Comparison of ENCODE assay signal across 8 cellular contexts in genomic region chr18:2978626-2979025, GRCh38. TPM values are rescaled to one million over a fixed set of nuclear protein-coding genes. Genes with fewer than 3 reads are reported as not detected.
DNase-seq lines count a peak whose midpoint lies in the region; ATAC-seq and TF ChIP-seq lines count a peak whose summit lies in the region.

No MANE protein-coding gene starts in this region.

- TF ChIP-seq CTCF in fibroblast of mammary gland (conservative IDR thresholded peaks at IDR 0.05; ENCODE audit: control insufficient read depth, insufficient read depth, low read depth, low read length): no peak

- intact Hi-C loops in activated naive CD4-positive, alpha-beta T cell treated with anti-CD3 and anti-CD28 coated beads for 36 hours (cut with micrococcal nuclease): no loop called here

- H3K27me3 Mint-ChIP-seq in activated naive CD4-positive, alpha-beta T cell treated with anti-CD3 and anti-CD28 coated beads for 36 hours (ENCODE audit: low read depth): no peaks in the 10 kb centered on the region

- no peaks in the 10 kb centered on the region for H3K9me3 Mint-ChIP-seq in activated naive CD4-positive, alpha-beta T cell treated with anti-CD3 and anti-CD28 coated beads for 36 hours

- H3K36me3 Mint-ChIP-seq in activated naive CD4-positive, alpha-beta T cell treated with anti-CD3 and anti-CD28 coated beads for 36 hours (ENCODE audit: low read depth): peaks cover 2% of the 10 kb centered on the region

- no peaks in the 10 kb centered on the region for H3K36me3 ChIP-seq in H7 (replicated peaks; ENCODE audit: control insufficient read depth, insufficient read depth, low read length)

- H3K4me3 ChIP-seq in fibroblast of mammary gland (ENCODE audit: control insufficient read depth, low read depth, low read length) (peak overlapping the region; percentile 37), H7 (ENCODE audit: insufficient read depth, low read depth, low read length) (no peak overlapping the region)

- CTCF ChIA-PET in activated naive CD4-positive, alpha-beta T cell treated with anti-CD3 and anti-CD28 coated beads for 36 hours (lab: Charles Lee): interaction anchor here (0.8 to 2.6 kb wide), 5 partner anchors 8 to 83 kb away, joined by 3 to 19 read pairs (median 4); no protein-coding TSS in a partner anchor

- ATAC-seq in SK-N-SH treated with all-trans-retinoic acid at 6 μM for 48 hours: peak; percentile 53

- H3K4me1 Mint-ChIP-seq in activated naive CD4-positive, alpha-beta T cell treated with anti-CD3 and anti-CD28 coated beads for 36 hours (ENCODE audit: low read depth): peaks cover 91% of the 10 kb centered on the region

- peak; percentile 66 for DNase-seq in activated naive CD4-positive, alpha-beta T cell treated with anti-CD3 and anti-CD28 coated beads for 36 hours
- no peak for DNase-seq in activated naive CD4-positive, alpha-beta T cell (lab: John Stamatoyannopoulos, UW)
- DNase-seq in fibroblast of mammary gland (ENCODE audit: low read depth): peak; percentile 97
- peak; percentile 86 for DNase-seq in smooth muscle cell of the brain vasculature (ENCODE audit: low read depth, low spot score)
- DNase-seq in activated CD4-positive, CD25-positive, alpha-beta regulatory T cell (lab: John Stamatoyannopoulos, UW): no peak
- DNase-seq in H7: no peak
- no peak for DNase-seq in activated CD4-positive, CD25-positive, alpha-beta regulatory T cell treated with anti-CD3 and anti-CD28 coated beads, Interleukin-2, amount 50 U/mL, for 72 hours

- peak overlapping the region; percentile 92 for H3K27ac Mint-ChIP-seq in activated naive CD4-positive, alpha-beta T cell treated with anti-CD3 and anti-CD28 coated beads for 36 hours

- no peaks in the 10 kb centered on the region for H3K27me3 ChIP-seq in H7 (ENCODE audit: control insufficient read depth, insufficient read depth, low read length)

- H3K4me3 Mint-ChIP-seq in activated naive CD4-positive, alpha-beta T cell treated with anti-CD3 and anti-CD28 coated beads for 36 hours: peak overlapping the region; percentile 54

TF ChIP-seq in SK-N-SH treated with all-trans-retinoic acid at 6 μM for 48 hours, 23 proteins besides CTCF, POLR2A, EP300 and RAD21:
- no peak for TF ChIP-seq GLIS3 (CRISPR knock-in tag; IDR thresholded peaks at IDR 0.05)
- no peak for TF ChIP-seq ESRRG (CRISPR knock-in tag; IDR thresholded peaks at IDR 0.05)
- TF ChIP-seq ZNF8 (CRISPR knock-in tag; IDR thresholded peaks at IDR 0.05): no peak
- no peak for TF ChIP-seq ZNF70 (CRISPR knock-in tag; IDR thresholded peaks at IDR 0.05)
- no peak for TF ChIP-seq ZFP30 (CRISPR knock-in tag; IDR thresholded peaks at IDR 0.05)
- TF ChIP-seq SNAI2 (CRISPR knock-in tag; IDR thresholded peaks at IDR 0.05): no peak
- no peak for TF ChIP-seq CSRNP3 (CRISPR knock-in tag; IDR thresholded peaks at IDR 0.05)
- TF ChIP-seq ZNF565 (CRISPR knock-in tag; conservative IDR thresholded peaks at IDR 0.05; ENCODE audit: low read depth): no peak
- no peak for TF ChIP-seq ARNTL (CRISPR knock-in tag; IDR thresholded peaks at IDR 0.05; ENCODE audit: borderline replicate concordance, low read depth)
- no peak for TF ChIP-seq OSR1 (CRISPR knock-in tag; IDR thresholded peaks at IDR 0.05)
- no peak for TF ChIP-seq CSDC2 (CRISPR knock-in tag; IDR thresholded peaks at IDR 0.05)
- no peak for TF ChIP-seq RARB (CRISPR knock-in tag; IDR thresholded peaks at IDR 0.05)
- no peak for TF ChIP-seq PPARA (CRISPR knock-in tag; IDR thresholded peaks at IDR 0.05; ENCODE audit: borderline replicate concordance)
- TF ChIP-seq PATZ1 (CRISPR knock-in tag; IDR thresholded peaks at IDR 0.05; ENCODE audit: borderline replicate concordance): no peak

RNA-seq across cellular contexts. Expression of gene LPIN2, which starts 34.3 kb away (rescaled TPM):
- total RNA-seq in activated naive CD4-positive, alpha-beta T cell treated with anti-CD3 and anti-CD28 coated beads for 36 hours: 10 to 100 TPM; 62.4 to 65.7 TPM
- 10.8 and 11.8 TPM in 2 replicates for total RNA-seq in H7 (2014; rRNA removed; shearing (Covaris generic))

Comparison
In these comparisons a context has a peak if more than half of its experiments do, and no peak if none do; other contexts are left out.
1. DNase-seq: peak in activated naive CD4-positive, alpha-beta T cell treated with anti-CD3 and anti-CD28 coated beads for 36 hours (single experiment), fibroblast of mammary gland (single experiment) and smooth muscle cell of the brain vasculature (single experiment); none in activated naive CD4-positive, alpha-beta T cell (0 of 4), activated CD4-positive, CD25-positive, alpha-beta regulatory T cell (0 of 4), H7 (single experiment) and activated CD4-positive, CD25-positive, alpha-beta regulatory T cell treated with anti-CD3 and anti-CD28 coated beads, Interleukin-2, amount 50 U/mL, for 72 hours (single experiment).